1 cellular context compared by ENCODE assay signal in the genomic region with DNA sequence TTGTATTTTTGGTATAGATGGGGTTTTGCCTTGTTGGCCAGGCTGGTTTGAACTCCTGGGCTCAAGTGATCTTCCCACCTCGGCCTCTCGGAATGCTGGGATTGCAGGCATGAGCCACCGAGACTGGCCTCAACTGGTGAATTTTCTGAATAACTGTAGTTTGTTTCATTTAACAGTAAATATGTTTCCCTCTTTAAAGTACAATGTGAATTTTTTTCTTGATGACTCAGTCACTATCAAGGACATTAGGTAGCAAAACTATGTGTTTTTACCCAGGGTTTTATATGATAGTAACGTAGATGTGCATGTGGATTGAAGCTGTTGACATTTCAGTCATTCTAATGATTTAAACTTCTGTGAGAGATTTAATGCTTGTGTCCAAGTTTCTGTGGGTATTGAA.
TF ChIP-seq lines count a peak whose summit lies in the region.

No MANE protein-coding gene starts in this region.

TF ChIP-seq in GM23338, 12 proteins besides CTCF, POLR2A, EP300 and RAD21:
- TF ChIP-seq, protein P1, sequence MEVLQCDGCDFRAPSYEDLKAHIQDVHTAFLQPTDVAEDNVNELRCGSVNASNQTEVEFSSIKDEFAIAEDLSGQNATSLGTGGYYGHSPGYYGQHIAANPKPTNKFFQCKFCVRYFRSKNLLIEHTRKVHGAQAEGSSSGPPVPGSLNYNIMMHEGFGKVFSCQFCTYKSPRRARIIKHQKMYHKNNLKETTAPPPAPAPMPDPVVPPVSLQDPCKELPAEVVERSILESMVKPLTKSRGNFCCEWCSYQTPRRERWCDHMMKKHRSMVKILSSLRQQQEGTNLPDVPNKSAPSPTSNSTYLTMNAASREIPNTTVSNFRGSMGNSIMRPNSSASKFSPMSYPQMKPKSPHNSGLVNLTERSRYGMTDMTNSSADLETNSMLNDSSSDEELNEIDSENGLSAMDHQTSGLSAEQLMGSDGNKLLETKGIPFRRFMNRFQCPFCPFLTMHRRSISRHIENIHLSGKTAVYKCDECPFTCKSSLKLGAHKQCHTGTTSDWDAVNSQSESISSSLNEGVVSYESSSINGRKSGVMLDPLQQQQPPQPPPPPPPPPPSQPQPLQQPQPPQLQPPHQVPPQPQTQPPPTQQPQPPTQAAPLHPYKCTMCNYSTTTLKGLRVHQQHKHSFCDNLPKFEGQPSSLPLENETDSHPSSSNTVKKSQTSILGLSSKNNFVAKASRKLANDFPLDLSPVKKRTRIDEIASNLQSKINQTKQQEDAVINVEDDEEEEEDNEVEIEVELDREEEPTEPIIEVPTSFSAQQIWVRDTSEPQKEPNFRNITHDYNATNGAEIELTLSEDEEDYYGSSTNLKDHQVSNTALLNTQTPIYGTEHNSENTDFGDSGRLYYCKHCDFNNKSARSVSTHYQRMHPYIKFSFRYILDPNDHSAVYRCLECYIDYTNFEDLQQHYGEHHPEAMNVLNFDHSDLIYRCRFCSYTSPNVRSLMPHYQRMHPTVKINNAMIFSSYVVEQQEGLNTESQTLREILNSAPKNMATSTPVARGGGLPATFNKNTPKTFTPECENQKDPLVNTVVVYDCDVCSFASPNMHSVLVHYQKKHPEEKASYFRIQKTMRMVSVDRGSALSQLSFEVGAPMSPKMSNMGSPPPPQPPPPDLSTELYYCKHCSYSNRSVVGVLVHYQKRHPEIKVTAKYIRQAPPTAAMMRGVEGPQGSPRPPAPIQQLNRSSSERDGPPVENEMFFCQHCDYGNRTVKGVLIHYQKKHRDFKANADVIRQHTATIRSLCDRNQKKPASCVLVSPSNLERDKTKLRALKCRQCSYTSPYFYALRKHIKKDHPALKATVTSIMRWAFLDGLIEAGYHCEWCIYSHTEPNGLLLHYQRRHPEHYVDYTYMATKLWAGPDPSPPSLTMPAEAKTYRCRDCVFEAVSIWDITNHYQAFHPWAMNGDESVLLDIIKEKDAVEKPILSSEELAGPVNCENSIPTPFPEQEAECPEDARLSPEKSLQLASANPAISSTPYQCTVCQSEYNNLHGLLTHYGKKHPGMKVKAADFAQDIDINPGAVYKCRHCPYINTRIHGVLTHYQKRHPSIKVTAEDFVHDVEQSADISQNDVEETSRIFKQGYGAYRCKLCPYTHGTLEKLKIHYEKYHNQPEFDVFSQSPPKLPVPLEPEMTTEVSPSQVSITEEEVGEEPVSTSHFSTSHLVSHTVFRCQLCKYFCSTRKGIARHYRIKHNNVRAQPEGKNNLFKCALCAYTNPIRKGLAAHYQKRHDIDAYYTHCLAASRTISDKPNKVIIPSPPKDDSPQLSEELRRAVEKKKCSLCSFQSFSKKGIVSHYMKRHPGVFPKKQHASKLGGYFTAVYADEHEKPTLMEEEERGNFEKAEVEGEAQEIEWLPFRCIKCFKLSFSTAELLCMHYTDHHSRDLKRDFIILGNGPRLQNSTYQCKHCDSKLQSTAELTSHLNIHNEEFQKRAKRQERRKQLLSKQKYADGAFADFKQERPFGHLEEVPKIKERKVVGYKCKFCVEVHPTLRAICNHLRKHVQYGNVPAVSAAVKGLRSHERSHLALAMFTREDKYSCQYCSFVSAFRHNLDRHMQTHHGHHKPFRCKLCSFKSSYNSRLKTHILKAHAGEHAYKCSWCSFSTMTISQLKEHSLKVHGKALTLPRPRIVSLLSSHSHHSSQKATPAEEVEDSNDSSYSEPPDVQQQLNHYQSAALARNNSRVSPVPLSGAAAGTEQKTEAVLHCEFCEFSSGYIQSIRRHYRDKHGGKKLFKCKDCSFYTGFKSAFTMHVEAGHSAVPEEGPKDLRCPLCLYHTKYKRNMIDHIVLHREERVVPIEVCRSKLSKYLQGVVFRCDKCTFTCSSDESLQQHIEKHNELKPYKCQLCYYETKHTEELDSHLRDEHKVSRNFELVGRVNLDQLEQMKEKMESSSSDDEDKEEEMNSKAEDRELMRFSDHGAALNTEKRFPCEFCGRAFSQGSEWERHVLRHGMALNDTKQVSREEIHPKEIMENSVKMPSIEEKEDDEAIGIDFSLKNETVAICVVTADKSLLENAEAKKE (CRISPR knock-in tag; IDR thresholded peaks at IDR 0.05), result no peak
- no peak for TF ChIP-seq EZH2 (IDR thresholded peaks at IDR 0.05; ENCODE audit: low read depth, unreplicated experiment)
- TF ChIP-seq POLR2AphosphoS5 (IDR thresholded peaks at IDR 0.05; ENCODE audit: low read depth), result no peak
- TF ChIP-seq ZNF331 (CRISPR knock-in tag; IDR thresholded peaks at IDR 0.05; ENCODE audit: low read depth), result no peak
- TF ChIP-seq, protein P2, sequence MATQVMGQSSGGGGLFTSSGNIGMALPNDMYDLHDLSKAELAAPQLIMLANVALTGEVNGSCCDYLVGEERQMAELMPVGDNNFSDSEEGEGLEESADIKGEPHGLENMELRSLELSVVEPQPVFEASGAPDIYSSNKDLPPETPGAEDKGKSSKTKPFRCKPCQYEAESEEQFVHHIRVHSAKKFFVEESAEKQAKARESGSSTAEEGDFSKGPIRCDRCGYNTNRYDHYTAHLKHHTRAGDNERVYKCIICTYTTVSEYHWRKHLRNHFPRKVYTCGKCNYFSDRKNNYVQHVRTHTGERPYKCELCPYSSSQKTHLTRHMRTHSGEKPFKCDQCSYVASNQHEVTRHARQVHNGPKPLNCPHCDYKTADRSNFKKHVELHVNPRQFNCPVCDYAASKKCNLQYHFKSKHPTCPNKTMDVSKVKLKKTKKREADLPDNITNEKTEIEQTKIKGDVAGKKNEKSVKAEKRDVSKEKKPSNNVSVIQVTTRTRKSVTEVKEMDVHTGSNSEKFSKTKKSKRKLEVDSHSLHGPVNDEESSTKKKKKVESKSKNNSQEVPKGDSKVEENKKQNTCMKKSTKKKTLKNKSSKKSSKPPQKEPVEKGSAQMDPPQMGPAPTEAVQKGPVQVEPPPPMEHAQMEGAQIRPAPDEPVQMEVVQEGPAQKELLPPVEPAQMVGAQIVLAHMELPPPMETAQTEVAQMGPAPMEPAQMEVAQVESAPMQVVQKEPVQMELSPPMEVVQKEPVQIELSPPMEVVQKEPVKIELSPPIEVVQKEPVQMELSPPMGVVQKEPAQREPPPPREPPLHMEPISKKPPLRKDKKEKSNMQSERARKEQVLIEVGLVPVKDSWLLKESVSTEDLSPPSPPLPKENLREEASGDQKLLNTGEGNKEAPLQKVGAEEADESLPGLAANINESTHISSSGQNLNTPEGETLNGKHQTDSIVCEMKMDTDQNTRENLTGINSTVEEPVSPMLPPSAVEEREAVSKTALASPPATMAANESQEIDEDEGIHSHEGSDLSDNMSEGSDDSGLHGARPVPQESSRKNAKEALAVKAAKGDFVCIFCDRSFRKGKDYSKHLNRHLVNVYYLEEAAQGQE (IDR thresholded peaks at IDR 0.05; ENCODE audit: unreplicated experiment), result no peak
- no peak for TF ChIP-seq CREB1 (CRISPR knock-in tag; IDR thresholded peaks at IDR 0.05; ENCODE audit: low read depth)
- TF ChIP-seq, protein P3, sequence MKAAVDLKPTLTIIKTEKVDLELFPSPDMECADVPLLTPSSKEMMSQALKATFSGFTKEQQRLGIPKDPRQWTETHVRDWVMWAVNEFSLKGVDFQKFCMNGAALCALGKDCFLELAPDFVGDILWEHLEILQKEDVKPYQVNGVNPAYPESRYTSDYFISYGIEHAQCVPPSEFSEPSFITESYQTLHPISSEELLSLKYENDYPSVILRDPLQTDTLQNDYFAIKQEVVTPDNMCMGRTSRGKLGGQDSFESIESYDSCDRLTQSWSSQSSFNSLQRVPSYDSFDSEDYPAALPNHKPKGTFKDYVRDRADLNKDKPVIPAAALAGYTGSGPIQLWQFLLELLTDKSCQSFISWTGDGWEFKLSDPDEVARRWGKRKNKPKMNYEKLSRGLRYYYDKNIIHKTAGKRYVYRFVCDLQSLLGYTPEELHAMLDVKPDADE (IDR thresholded peaks at IDR 0.05), result no peak
- TF ChIP-seq NANOG (IDR thresholded peaks at IDR 0.05; ENCODE audit: borderline replicate concordance), result no peak
- TF ChIP-seq JUNB (IDR thresholded peaks at IDR 0.05; ENCODE audit: unreplicated experiment), result no peak
- no peak for TF ChIP-seq EZH2phosphoT487 (IDR thresholded peaks at IDR 0.05; ENCODE audit: unreplicated experiment)
- no peak for TF ChIP-seq ZNF114 (CRISPR knock-in tag; IDR thresholded peaks at IDR 0.05)
- TF ChIP-seq STAT1 (IDR thresholded peaks at IDR 0.05; ENCODE audit: unreplicated experiment), result no peak
